8 cellular contexts compared by ENCODE assay signal in genomic region chr11:76861490-76861953, GRCh38. TPM values are rescaled to one million over a fixed set of nuclear protein-coding genes. Genes with fewer than 3 reads are reported as not detected.
DNase-seq lines count a peak whose midpoint lies in the region; ATAC-seq and TF ChIP-seq lines count a peak whose summit lies in the region.

No MANE protein-coding gene starts in this region.

- H3K27me3 Mint-ChIP-seq in activated naive CD8-positive, alpha-beta T cell treated with anti-CD3 and anti-CD28 coated beads, Interleukin-2, amount 10 ng/mL, durations not matched to agents 7 days and 5 days = no peaks in the 10 kb centered on the region

- H3K9me3 ChIP-seq in heart left ventricle = no peaks in the 10 kb centered on the region

- H3K27ac Mint-ChIP-seq in activated naive CD8-positive, alpha-beta T cell treated with anti-CD3 and anti-CD28 coated beads, Interleukin-2, amount 10 ng/mL, durations not matched to agents 7 days and 5 days = peak overlapping the region; percentile 85

- H3K36me3 ChIP-seq in heart left ventricle (no peaks in the 10 kb centered on the region), kidney epithelial cell (ENCODE audit: control insufficient read depth, insufficient read depth, low read length) (no peaks in the 10 kb centered on the region)

- POLR2A ChIA-PET in activated naive CD8-positive, alpha-beta T cell treated with anti-CD3 and anti-CD28 coated beads, Interleukin-2, amount 10 ng/mL, durations not matched to agents 7 days and 5 days (lab: Charles Lee) = interaction anchor here (0.5 kb wide), 1 partner anchor 163 kb away, joined by 3 read pairs; no protein-coding TSS in a partner anchor

- H3K4me3 ChIP-seq in heart left ventricle (peak overlapping the region; percentile 48 to 98 (median 80)), kidney epithelial cell (ENCODE audit: low read depth, low read length) (peak overlapping the region; percentile 92)

- peak overlapping the region in 11 of 12 donors; percentile 81 to 93 (median 89) for H3K27ac ChIP-seq in heart left ventricle
- peak overlapping the region; percentile 84 for H3K27ac ChIP-seq in temporal lobe (ENCODE audit: low read depth, low read length)

- peaks cover 13% of the 10 kb centered on the region for H3K36me3 Mint-ChIP-seq in activated naive CD8-positive, alpha-beta T cell treated with anti-CD3 and anti-CD28 coated beads, Interleukin-2, amount 10 ng/mL, durations not matched to agents 7 days and 5 days

- no peak for ATAC-seq in heart left ventricle
- ATAC-seq in activated naive CD8-positive, alpha-beta T cell treated with anti-CD3 and anti-CD28 coated beads, Interleukin-2, amount 10 ng/mL, durations not matched to agents 7 days and 5 days (ENCODE audit: low read depth) = no peak
- ATAC-seq in GM19328 (IDR thresholded peaks at IDR 0.05; ENCODE audit: unreplicated experiment) = no peak
- no peak for ATAC-seq in HG03342 (IDR thresholded peaks at IDR 0.05; ENCODE audit: unreplicated experiment)
- no peak for ATAC-seq in HG03097 (IDR thresholded peaks at IDR 0.05; ENCODE audit: low FRiP score, unreplicated experiment)

- peaks cover 21% of the 10 kb centered on the region for H3K4me1 Mint-ChIP-seq in activated naive CD8-positive, alpha-beta T cell treated with anti-CD3 and anti-CD28 coated beads, Interleukin-2, amount 10 ng/mL, durations not matched to agents 7 days and 5 days

- H3K9me3 Mint-ChIP-seq in activated naive CD8-positive, alpha-beta T cell treated with anti-CD3 and anti-CD28 coated beads, Interleukin-2, amount 10 ng/mL, durations not matched to agents 7 days and 5 days = no peaks in the 10 kb centered on the region

- WGBS in heart left ventricle, 4 donors = 20 to 27% (median 23%) methylated on average over 6 of the region's 6 CpGs

- H3K4me3 Mint-ChIP-seq in activated naive CD8-positive, alpha-beta T cell treated with anti-CD3 and anti-CD28 coated beads, Interleukin-2, amount 10 ng/mL, durations not matched to agents 7 days and 5 days = peak overlapping the region; percentile 91

- intact Hi-C loops in heart left ventricle (cut with DNase I) (loop anchor here in 4 of 10 donors (5.0 to 10.0 kb wide), 5 partner anchors 47 to 57 kb away; no protein-coding TSS in a partner anchor), cardiac septum (cut with DNase I) (loop anchor here (10.0 kb wide), 1 partner anchor 53 kb away; no protein-coding TSS in a partner anchor)

- H3K27me3 ChIP-seq in heart left ventricle = no peaks in the 10 kb centered on the region
- H3K27me3 ChIP-seq in kidney epithelial cell (ENCODE audit: control insufficient read depth, insufficient read depth, low read length) = no peaks in the 10 kb centered on the region

- DNase-seq in heart left ventricle (no peak), cardiac septum (ENCODE audit: low spot score) (no peak), kidney epithelial cell (ENCODE audit: low read depth) (no peak)
- no peak for DNase-seq in activated naive CD8-positive, alpha-beta T cell treated with anti-CD3 and anti-CD28 coated beads, Interleukin-2, amount 10 ng/mL, durations not matched to agents 7 days and 5 days

- TF ChIP-seq CTCF in heart left ventricle (IDR thresholded peaks at IDR 0.05) (no peak), kidney epithelial cell (IDR thresholded peaks at IDR 0.05; ENCODE audit: insufficient read depth, low read length, poor library complexity, severe bottlenecking) (no peak)

- peaks cover 0 to 70% (median 16%) of the 10 kb centered on the region in 12 donors for H3K4me1 ChIP-seq in heart left ventricle

- TF ChIP-seq POLR2A in heart left ventricle (IDR thresholded peaks at IDR 0.05) = no peak

RNA-seq across cellular contexts. Expression of gene ACER3, which starts 0.8 kb away (rescaled TPM):
- total RNA-seq in heart left ventricle (10 to 100 TPM in 5 of 9 donors, 1 to 10 TPM in 4; 4.8 to 17.0 (median 12.8) TPM), cardiac septum (9.7 TPM), kidney epithelial cell (20.8 and 27.6 TPM in 2 replicates), temporal lobe (12.3 TPM)
- 1 to 10 TPM; 3.2 to 5.9 TPM for polyA plus RNA-seq in heart left ventricle
- 10 to 100 TPM; 10.4 to 13.2 TPM for total RNA-seq in activated naive CD8-positive, alpha-beta T cell treated with anti-CD3 and anti-CD28 coated beads, Interleukin-2, amount 10 ng/mL, durations not matched to agents 7 days and 5 days
